Comparison of ENCODE assay signal across 22 cellular contexts in the genomic region with DNA sequence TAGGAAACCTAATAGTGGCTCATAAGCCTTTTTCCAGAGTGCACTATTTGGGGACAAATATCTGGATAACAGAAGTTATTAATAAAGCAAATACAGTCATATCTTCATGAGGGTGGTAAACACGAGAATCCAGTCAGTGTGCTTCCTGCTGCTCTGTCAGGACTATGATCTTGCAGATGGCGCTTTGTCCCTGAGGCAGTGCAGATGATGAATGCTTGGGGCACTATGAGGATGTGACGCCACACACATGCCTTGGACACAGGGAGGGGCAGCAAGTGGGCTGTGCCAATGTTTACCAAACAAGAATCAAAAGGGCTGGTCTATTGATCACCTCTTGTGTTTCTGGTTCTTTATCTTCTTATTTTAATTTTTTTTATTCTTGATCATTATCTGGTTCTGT.
DNase-seq lines count a peak whose midpoint lies in the region; ATAC-seq and TF ChIP-seq lines count a peak whose summit lies in the region.
"Had no signal": no experiment of that assay in that cellular context is flagged by ENCODE, and none has a peak within 500 bp of the region (broad histone marks: within the 10 kb centered on the region; RNA-seq: fewer than 3 reads in every experiment).

No MANE protein-coding gene starts in this region.

- WGBS in neuronal stem cell (ENCODE audit: extremely low coverage in 2 of 2, insufficient read length in 2 of 2, insufficient replicate concordance in 1 of 2), 2 donors = no CpG with 5 or more reads among the region's 3 CpGs

- no peaks in the 10 kb centered on the region for H3K9me3 ChIP-seq in Karpas-422 (ENCODE audit: low read length)
- H3K9me3 ChIP-seq in OCI-LY3 (ENCODE audit: insufficient read depth, low read length) = no peaks in the 10 kb centered on the region
- H3K9me3 ChIP-seq in neuronal stem cell (replicated peaks in 1 of 2; ENCODE audit: control insufficient read depth in 2 of 2, insufficient read depth in 1 of 2, low read depth in 1 of 2, low read length in 2 of 2) = no peaks in the 10 kb centered on the region
- H3K9me3 ChIP-seq: A549; BE2C; BLaER1 treated with 17β-estradiol and CSF1 and Interleukin-3, amounts not matched to agents 10 nM and 100 nM had no signal

- no peaks in the 10 kb centered on the region for H3K9me2 ChIP-seq in Karpas-422 (replicated peaks; ENCODE audit: insufficient read depth, low read length)

- in situ Hi-C loops in GM13976 (cut with MboI; ENCODE audit: low sequenced_read_pairs, unreplicated experiment) = no loop called here

- H3K4ac ChIP-seq in neuronal stem cell (ENCODE audit: low read length) = no peak overlapping the region

- H3K79me2 ChIP-seq in Karpas-422 (ENCODE audit: low read length) = no peaks in the 10 kb centered on the region
- no peaks in the 10 kb centered on the region for H3K79me2 ChIP-seq in OCI-LY3 (ENCODE audit: low read length)

- H3K27me3 ChIP-seq in Karpas-422 (ENCODE audit: low read length) = 0 out of 2 replicates have a peak, but pooled peaks cover 2% of the 10 kb centered on the region
- no peaks in the 10 kb centered on the region for H3K27me3 ChIP-seq in OCI-LY3 (ENCODE audit: low read depth, low read length)
- no peaks in the 10 kb centered on the region for H3K27me3 ChIP-seq in neuronal stem cell (ENCODE audit: control insufficient read depth in 3 of 3, insufficient read depth in 3 of 3, low read depth in 1 of 3, low read length in 3 of 3)
- H3K27me3 ChIP-seq: BE2C; BLaER1 treated with 17β-estradiol and CSF1 and Interleukin-3, amounts not matched to agents 10 nM and 100 nM had no signal

- no peak overlapping the region for H2BK5ac ChIP-seq in neuronal stem cell (ENCODE audit: low read length)

- H3K4me1 ChIP-seq in Karpas-422 (ENCODE audit: low read length) (peaks cover 4% of the 10 kb centered on the region; the same call in 1 of the 2 replicates), OCI-LY3 (ENCODE audit: low read length) (no peaks in the 10 kb centered on the region), neuronal stem cell (ENCODE audit: control insufficient read depth in 2 of 2, insufficient read depth in 1 of 2, low read depth in 1 of 2, low read length in 2 of 2) (peaks cover 0 to 13% of the 10 kb centered on the region in 2 donors)
- H3K4me1 ChIP-seq: A549, BE2C had no signal

- peak overlapping the region; percentile 69 for H3K18ac ChIP-seq in neuronal stem cell (ENCODE audit: low read length)

- no peak overlapping the region for H3K14ac ChIP-seq in neuronal stem cell (ENCODE audit: low read length)

- no peak overlapping the region for H3K9ac ChIP-seq in Karpas-422 (ENCODE audit: low read length)
- no peak overlapping the region for H3K9ac ChIP-seq in OCI-LY3 (ENCODE audit: low read length)
- no peak overlapping the region for H3K9ac ChIP-seq in neuronal stem cell (ENCODE audit: low read depth, low read length, poor library complexity)
- H3K9ac ChIP-seq: BLaER1 treated with 17β-estradiol and CSF1 and Interleukin-3, amounts not matched to agents 10 nM and 100 nM; GM23248 had no signal

- H4K8ac ChIP-seq in neuronal stem cell (ENCODE audit: low read depth, low read length) = no peak overlapping the region

- H4K20me1 ChIP-seq in Karpas-422 (ENCODE audit: insufficient read depth, low read depth, low read length) (no peaks in the 10 kb centered on the region), OCI-LY3 (ENCODE audit: insufficient read depth, low read length) (no peaks in the 10 kb centered on the region)
- H4K20me1 ChIP-seq: BLaER1 treated with 17β-estradiol and CSF1 and Interleukin-3, amounts not matched to agents 10 nM and 100 nM had no signal

- H3K4me2 ChIP-seq in Karpas-422 (ENCODE audit: low read depth, low read length, poor library complexity, severe bottlenecking) (no peak overlapping the region), OCI-LY3 (ENCODE audit: low read length) (no peak overlapping the region), neuronal stem cell (ENCODE audit: insufficient read depth, low read length, poor library complexity, severe bottlenecking) (no peak overlapping the region)
- H3K4me2 ChIP-seq: A549; BLaER1 treated with 17β-estradiol and CSF1 and Interleukin-3, amounts not matched to agents 10 nM and 100 nM had no signal

- no peak overlapping the region for H3K23ac ChIP-seq in neuronal stem cell (ENCODE audit: low read depth, low read length, poor library complexity)

- no peak overlapping the region for H3K27ac ChIP-seq in Karpas-422 (ENCODE audit: low read length)
- no peak overlapping the region for H3K27ac ChIP-seq in OCI-LY3 (ENCODE audit: low read length)
- no peak overlapping the region for H3K27ac ChIP-seq in neuronal stem cell (replicated peaks; ENCODE audit: low read length)
- H3K27ac ChIP-seq: A549; BLaER1 treated with 17β-estradiol and CSF1 and Interleukin-3, amounts not matched to agents 10 nM and 100 nM; GM23248 had no signal

- DNase-seq in Karpas-422 (no peak), neuronal stem cell (ENCODE audit: low spot score) (no peak), NCI-H2081 treated with DMSO at 0.1 percent for 48 hours (lab: John Stamatoyannopoulos, UW) (no peak), GM13976 (ENCODE audit: low spot score) (no peak)
- DNase-seq: 8988T; ACHN; AML-193; BE2C; CD4-positive, alpha-beta T cell; CD8-positive, alpha-beta memory T cell; DMS 273 treated with DMSO at 0.1 percent for 48 hours; DMS79; EL; GDM1; GM23248; H7; HCEC 1CT had no signal

- H2BK15ac ChIP-seq in neuronal stem cell (ENCODE audit: low read length) = no peak overlapping the region

- H3K36me3 ChIP-seq in Karpas-422 (ENCODE audit: insufficient read depth, low read length) (no peaks in the 10 kb centered on the region), OCI-LY3 (replicated peaks; ENCODE audit: low read depth, low read length) (no peaks in the 10 kb centered on the region), neuronal stem cell (replicated peaks in 1 of 2; ENCODE audit: control insufficient read depth in 2 of 2, insufficient read depth in 2 of 2, low read length in 2 of 2) (no peaks in the 10 kb centered on the region)
- H3K36me3 ChIP-seq: BE2C; BLaER1 treated with 17β-estradiol and CSF1 and Interleukin-3, amounts not matched to agents 10 nM and 100 nM had no signal

- no peaks in the 10 kb centered on the region for H3K79me1 ChIP-seq in neuronal stem cell (ENCODE audit: low read depth, low read length)

- 0 out of 2 replicates have a peak overlapping the region, but pooled peaks have one; percentile 20 for H2AFZ ChIP-seq in Karpas-422 (ENCODE audit: low read length)
- H2AFZ ChIP-seq in OCI-LY3 (ENCODE audit: low read depth, low read length) = 0 out of 2 replicates have a peak overlapping the region, but pooled peaks have one; percentile 39
- H2AFZ ChIP-seq in neuronal stem cell (ENCODE audit: low read length) = no peak overlapping the region
- H2AFZ ChIP-seq: GM23248 had no signal

- no peak for ATAC-seq in GM19395 (IDR thresholded peaks at IDR 0.05; ENCODE audit: unreplicated experiment)
- ATAC-seq: A549, GM12878 had no signal

- H2AK5ac ChIP-seq in neuronal stem cell (ENCODE audit: low read depth, low read length) = no peak overlapping the region

- H2BK120ac ChIP-seq in neuronal stem cell (ENCODE audit: low read depth, low read length) = no peak overlapping the region

- no peak overlapping the region for H4K91ac ChIP-seq in neuronal stem cell (ENCODE audit: low read depth, low read length, poor library complexity)

- H3K4me3 ChIP-seq in Karpas-422 (ENCODE audit: low read length) (no peak overlapping the region), OCI-LY3 (ENCODE audit: low read length) (no peak overlapping the region), neuronal stem cell (ENCODE audit: low read length in 2 of 2) (no peak overlapping the region)
- H3K4me3 ChIP-seq: A549; BLaER1 treated with 17β-estradiol and CSF1 and Interleukin-3, amounts not matched to agents 10 nM and 100 nM; GM12878; GM23248 had no signal

- TF ChIP-seq CTCF in OCI-LY3 (IDR thresholded peaks at IDR 0.05; ENCODE audit: low read depth, low read length) = no peak
- TF ChIP-seq CTCF in GM13976 (IDR thresholded peaks at IDR 0.05; ENCODE audit: borderline replicate concordance, control extremely low read depth, extremely low read depth, insufficient read depth, missing control alignments) = no peak

- peak overlapping the region; percentile 77 for H2BK12ac ChIP-seq in neuronal stem cell (ENCODE audit: low read length)
